ENCODE assay signal across 19 cellular contexts in genomic region chr22:37146507-37147180, GRCh38. TPM values are rescaled to one million over a fixed set of nuclear protein-coding genes. Genes with fewer than 3 reads are reported as not detected.
A peak's percentile ranks its signal among the peaks of the same experiment; 100 is the strongest.
DNase-seq lines count a peak whose midpoint lies in the region; ATAC-seq and TF ChIP-seq lines count a peak whose summit lies in the region.
"Had no signal": no experiment of that assay in that cellular context is flagged by ENCODE, and none has a peak within 500 bp of the region (broad histone marks: within the 10 kb centered on the region; RNA-seq: fewer than 3 reads in every experiment).

No MANE protein-coding gene starts in this region.

- DNase-seq in activated CD4-positive, alpha-beta T cell treated with anti-CD3 and anti-CD28 coated beads, Interleukin-2, amount 10 ng/mL, durations not matched to agents 7 days and 5 days: no peak
- no peak for DNase-seq in activated CD4-positive, alpha-beta T cell treated with anti-CD3 and anti-CD28 coated beads for 1 hour
- DNase-seq in T-helper 17 cell: no peak
- no peak for DNase-seq in central memory CD8-positive, alpha-beta T cell (ENCODE audit: low spot score in 2 of 2)
- DNase-seq in progenitor cell of endocrine pancreas (ENCODE audit: low spot score, unreplicated experiment): no peak
- DNase-seq in sigmoid colon: no peak
- no peak for DNase-seq in tibial nerve (ENCODE audit: low spot score in 2 of 2)
- DNase-seq: anterior cingulate cortex, COR-L47, MV-4-11, naive B cell, NCI-H2029, NCI-H510A treated with DMSO at 0.1 percent for 48 hours, OCI-M1, tibial artery had no signal

- H3K4me1 Mint-ChIP-seq in activated CD4-positive, alpha-beta T cell treated with anti-CD3 and anti-CD28 coated beads, Interleukin-2, amount 10 ng/mL, durations not matched to agents 7 days and 5 days: peaks cover 74% of the 10 kb centered on the region
- H3K4me1 Mint-ChIP-seq in T-helper 17 cell (peaks cover 56% of the 10 kb centered on the region), progenitor cell of endocrine pancreas (ENCODE audit: low read depth) (peaks cover 9% of the 10 kb centered on the region)
- H3K4me1 Mint-ChIP-seq in central memory CD8-positive, alpha-beta T cell: peaks cover 86% of the 10 kb centered on the region

- no peak overlapping the region for H3K4me3 ChIP-seq in sigmoid colon
- H3K4me3 ChIP-seq in tibial nerve: no peak overlapping the region
- H3K4me3 ChIP-seq: gastroesophageal sphincter, SJSA1, tibial artery had no signal

- intact Hi-C loops in sigmoid colon (cut with DNase I): no loop called here

- peak overlapping the region; percentile 87 for H3K4me3 Mint-ChIP-seq in activated CD4-positive, alpha-beta T cell treated with anti-CD3 and anti-CD28 coated beads, Interleukin-2, amount 10 ng/mL, durations not matched to agents 7 days and 5 days
- H3K4me3 Mint-ChIP-seq in T-helper 17 cell (peak overlapping the region; percentile 94), progenitor cell of endocrine pancreas (ENCODE audit: low read depth) (no peak overlapping the region)
- H3K4me3 Mint-ChIP-seq in central memory CD8-positive, alpha-beta T cell: peak overlapping the region; percentile 93
- H3K4me3 Mint-ChIP-seq: naive B cell had no signal

- H3K27ac Mint-ChIP-seq in activated CD4-positive, alpha-beta T cell treated with anti-CD3 and anti-CD28 coated beads, Interleukin-2, amount 10 ng/mL, durations not matched to agents 7 days and 5 days: peak overlapping the region; percentile 91
- H3K27ac Mint-ChIP-seq in T-helper 17 cell (peak overlapping the region; percentile 93), progenitor cell of endocrine pancreas (peak overlapping the region; percentile 76)
- H3K27ac Mint-ChIP-seq in central memory CD8-positive, alpha-beta T cell (ENCODE audit: low read depth): peak overlapping the region; percentile 92

- H3K9me3 Mint-ChIP-seq in activated CD4-positive, alpha-beta T cell treated with anti-CD3 and anti-CD28 coated beads, Interleukin-2, amount 10 ng/mL, durations not matched to agents 7 days and 5 days: peaks cover 6% of the 10 kb centered on the region
- peaks cover 4% of the 10 kb centered on the region for H3K9me3 Mint-ChIP-seq in central memory CD8-positive, alpha-beta T cell
- peaks cover 8% of the 10 kb centered on the region for H3K9me3 Mint-ChIP-seq in progenitor cell of endocrine pancreas (ENCODE audit: low read depth)

- CTCF ChIA-PET in activated CD4-positive, alpha-beta T cell treated with anti-CD3 and anti-CD28 coated beads, Interleukin-2, amount 10 ng/mL, durations not matched to agents 7 days and 5 days (lab: Charles Lee): interaction anchor here (0.6 to 7.2 kb wide), 13 partner anchors 9 to 807 kb away, joined by 3 to 71 read pairs (median 4); no protein-coding TSS in a partner anchor

- no peak for TF ChIP-seq EP300 in sigmoid colon (IDR thresholded peaks at IDR 0.05)
- no peak for TF ChIP-seq EP300 in tibial nerve (IDR thresholded peaks at IDR 0.05)

- TF ChIP-seq CTCF in progenitor cell of endocrine pancreas (IDR thresholded peaks at IDR 0.05; ENCODE audit: unreplicated experiment) (no peak), sigmoid colon (IDR thresholded peaks at IDR 0.05) (no peak), tibial nerve (IDR thresholded peaks at IDR 0.05) (no peak)

- H3K36me3 Mint-ChIP-seq in activated CD4-positive, alpha-beta T cell treated with anti-CD3 and anti-CD28 coated beads, Interleukin-2, amount 10 ng/mL, durations not matched to agents 7 days and 5 days (ENCODE audit: low read depth): peaks cover 39% of the 10 kb centered on the region
- H3K36me3 Mint-ChIP-seq in T-helper 17 cell (ENCODE audit: low read depth) (peaks cover 2% of the 10 kb centered on the region), progenitor cell of endocrine pancreas (ENCODE audit: insufficient read depth) (peaks cover 1% of the 10 kb centered on the region)
- peaks cover 55% of the 10 kb centered on the region for H3K36me3 Mint-ChIP-seq in central memory CD8-positive, alpha-beta T cell (ENCODE audit: insufficient read depth)

- H3K4me1 ChIP-seq in sigmoid colon (no peaks in the 10 kb centered on the region), tibial nerve (peaks cover 0 to 4% (median 2%) of the 10 kb centered on the region in 4 donors)
- H3K4me1 ChIP-seq: tibial artery had no signal

- H3K27ac ChIP-seq in sigmoid colon (no peak overlapping the region), tibial nerve (no peak overlapping the region)
- H3K27ac ChIP-seq: epithelial cell of prostate, gastroesophageal sphincter, SJSA1, tibial artery had no signal

- POLR2A ChIA-PET in activated CD4-positive, alpha-beta T cell treated with anti-CD3 and anti-CD28 coated beads, Interleukin-2, amount 10 ng/mL, durations not matched to agents 7 days and 5 days (lab: Charles Lee): interaction anchor here (0.6 kb wide), 1 partner anchor 429 kb away, joined by 4 read pairs; no protein-coding TSS in a partner anchor

- TF ChIP-seq POLR2A in sigmoid colon (IDR thresholded peaks at IDR 0.05) (no peak), tibial nerve (IDR thresholded peaks at IDR 0.05) (no peak)

- H3K9me3 ChIP-seq in T-helper 17 cell (ENCODE audit: control insufficient read depth, low read length, poor library complexity, severe bottlenecking) (no peaks in the 10 kb centered on the region), sigmoid colon (no peaks in the 10 kb centered on the region), tibial nerve (peaks cover 0 to 12% (median 0%) of the 10 kb centered on the region in 4 donors)
- H3K9me3 ChIP-seq: SJSA1, tibial artery had no signal

- ATAC-seq in T-helper 17 cell (no peak), GM18519 (IDR thresholded peaks at IDR 0.05; ENCODE audit: low FRiP score, unreplicated experiment) (no peak)
- no peak for ATAC-seq in central memory CD8-positive, alpha-beta T cell (replicated peaks; ENCODE audit: extremely low read depth, poor library complexity, severe bottlenecking)
- ATAC-seq: gastroesophageal sphincter had no signal

- H3K27me3 Mint-ChIP-seq in activated CD4-positive, alpha-beta T cell treated with anti-CD3 and anti-CD28 coated beads, Interleukin-2, amount 10 ng/mL, durations not matched to agents 7 days and 5 days: no peaks in the 10 kb centered on the region
- H3K27me3 Mint-ChIP-seq in T-helper 17 cell (no peaks in the 10 kb centered on the region), progenitor cell of endocrine pancreas (peaks cover 14% of the 10 kb centered on the region)
- no peaks in the 10 kb centered on the region for H3K27me3 Mint-ChIP-seq in central memory CD8-positive, alpha-beta T cell

- no peaks in the 10 kb centered on the region for H3K36me3 ChIP-seq in sigmoid colon
- H3K36me3 ChIP-seq in tibial nerve: no peaks in the 10 kb centered on the region
- H3K36me3 ChIP-seq: gastroesophageal sphincter, SJSA1, tibial artery had no signal

- H3K27me3 ChIP-seq in sigmoid colon: peaks cover 0 to 25% (median 0%) of the 10 kb centered on the region in 3 donors
- H3K27me3 ChIP-seq in tibial nerve: peaks cover 0 to 21% of the 10 kb centered on the region in 2 donors
- H3K27me3 ChIP-seq: SJSA1 had no signal

- 77 to 82% methylated on average over 16 of the region's 16 CpGs for WGBS in sigmoid colon, 2 donors
- 81 to 85% methylated on average over 16 of the region's 16 CpGs for WGBS in tibial nerve, 2 donors

RNA-seq across cellular contexts. Expression of gene IL2RB, which starts 3.1 kb away (rescaled TPM):
- total RNA-seq in activated CD4-positive, alpha-beta T cell treated with anti-CD3 and anti-CD28 coated beads, Interleukin-2, amount 10 ng/mL, durations not matched to agents 7 days and 5 days: 100 to 1,000 TPM; 100 to 115 TPM
- total RNA-seq in T-helper 17 cell: 100 to 1,000 TPM in 1 of 2 donors, 10 to 100 TPM in 1; 76.4 to 107 TPM
- not detected in 2 replicates for total RNA-seq in progenitor cell of endocrine pancreas
- total RNA-seq in sigmoid colon: under 1 TPM in 3 of 4 donors, not detected in 1; under 0.01 to 0.33 (median 0.14) TPM
- polyA plus RNA-seq in sigmoid colon: 1 to 10 TPM in 1 of 3 donors, under 1 TPM in 2; under 0.01 to 9.7 (median 0.46) TPM
- total RNA-seq in tibial nerve: 1 to 10 TPM in 2 of 4 donors, under 1 TPM in 1, not detected in 1; 0.22 to 2.7 (median 1.2) TPM
- total RNA-seq: SJSA1 had no signal

RNA-seq across cellular contexts. Expression of gene TMPRSS6, which starts 37.1 kb away (rescaled TPM):
- total RNA-seq in activated CD4-positive, alpha-beta T cell treated with anti-CD3 and anti-CD28 coated beads, Interleukin-2, amount 10 ng/mL, durations not matched to agents 7 days and 5 days: under 1 TPM; 0.50 to 0.73 TPM
- total RNA-seq in T-helper 17 cell (under 1 TPM; 0.31 to 0.92 TPM), progenitor cell of endocrine pancreas (12.6 and 16.4 TPM in 2 replicates), sigmoid colon (not detected), tibial nerve (not detected)
- 1 to 10 TPM in 1 of 3 donors, under 1 TPM in 1, not detected in 1; 0.79 to 1.8 TPM for polyA plus RNA-seq in sigmoid colon
- total RNA-seq: gastroesophageal sphincter, SJSA1 had no signal

RNA-seq across cellular contexts. Expression of gene C1QTNF6, which starts 41.4 kb away (rescaled TPM):
- 1 to 10 TPM; 7.6 to 8.3 TPM for total RNA-seq in activated CD4-positive, alpha-beta T cell treated with anti-CD3 and anti-CD28 coated beads, Interleukin-2, amount 10 ng/mL, durations not matched to agents 7 days and 5 days
- 10 to 100 TPM; 11.2 to 11.8 TPM for total RNA-seq in T-helper 17 cell
- total RNA-seq in progenitor cell of endocrine pancreas: 13.8 and 14.5 TPM in 2 replicates
- total RNA-seq in sigmoid colon: 1 to 10 TPM; 1.1 to 5.5 (median 1.6) TPM
- 10 to 100 TPM in 1 of 3 donors, 1 to 10 TPM in 2; 1.8 to 12.1 (median 1.8) TPM for polyA plus RNA-seq in sigmoid colon
- total RNA-seq in tibial nerve: 1 to 10 TPM; 2.6 to 3.9 (median 3.4) TPM

Comparison
In these comparisons a context has a peak if more than half of its experiments do, and no peak if none do; other contexts are left out.
1. RNA of gene IL2RB, which starts 3.1 kb away (total RNA-seq): 100 to 115 TPM in activated CD4-positive, alpha-beta T cell treated with anti-CD3 and anti-CD28 coated beads, Interleukin-2, amount 10 ng/mL, durations not matched to agents 7 days and 5 days and 76.4 to 107 TPM in T-helper 17 cell; 0.22 to 2.7 TPM in tibial nerve, not detected in progenitor cell of endocrine pancreas and under 0.01 to 0.33 TPM in sigmoid colon; every median in the first group is over 10 times any median in the second.
2. Peak in every context shown above with its lines, with median percentiles within 50 percentile points of each other: H3K27ac Mint-ChIP-seq.